In the genomic region with DNA sequence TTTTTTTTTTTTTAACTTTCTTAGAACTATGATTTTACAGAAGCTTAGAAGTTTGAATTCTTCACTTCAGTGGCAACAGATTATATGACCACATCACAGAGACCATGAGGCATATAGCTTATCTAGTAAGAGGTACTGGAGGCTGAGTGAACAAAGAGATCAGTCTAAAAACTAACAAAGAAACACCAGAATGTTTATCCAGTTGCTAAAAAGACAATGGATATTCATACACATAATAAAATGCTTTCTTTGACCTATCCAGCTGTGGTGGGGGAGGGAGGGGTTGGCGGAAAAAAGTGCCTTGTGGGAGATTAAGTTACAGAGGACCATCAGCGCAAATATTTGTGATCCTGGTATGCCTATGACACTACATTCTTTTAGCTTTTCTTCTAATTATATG, we compare ENCODE assay signal across 17 cellular contexts. TPM values are rescaled to one million over a fixed set of nuclear protein-coding genes. Genes with fewer than 3 reads are reported as not detected.
"Had no signal": no experiment of that assay in that cellular context is flagged by ENCODE, and none has a peak within 500 bp of the region (broad histone marks: within the 10 kb centered on the region; RNA-seq: fewer than 3 reads in every experiment).

No MANE protein-coding gene starts in this region.

- H3K9me3 ChIP-seq: heart right ventricle, suprapubic skin, tibial artery, upper lobe of left lung, uterus had no signal

- ATAC-seq: esophagus mucosa, heart right ventricle, left lobe of liver, natural killer cell, right cardiac atrium had no signal

- H3K4me1 ChIP-seq: heart right ventricle, suprapubic skin, tibial artery, upper lobe of left lung, uterus had no signal

- H3K4me3 ChIP-seq: coronary artery, heart right ventricle, suprapubic skin, tibial artery, upper lobe of left lung, uterus had no signal

- H3K36me3 ChIP-seq: heart right ventricle, suprapubic skin, tibial artery, upper lobe of left lung, uterus had no signal

- H3K27me3 ChIP-seq: heart right ventricle, suprapubic skin, tibial artery, upper lobe of left lung, uterus had no signal

- DNase-seq: effector memory CD4-positive, alpha-beta T cell; heart right ventricle; islet precursor cell; natural killer cell; right cardiac atrium; small intestine; stimulated activated CD4-positive, alpha-beta T cell treated with anti-CD3 and anti-CD28 coated beads, Interleukin-2, amount 100 ng/mL, for 48 hours; stimulated activated naive CD4-positive, alpha-beta T cell treated with Interleukin-2 at 50 U/mL for 16 hours; tibial artery; upper lobe of left lung; uterus had no signal

- H3K27ac ChIP-seq: coronary artery, heart right ventricle, suprapubic skin, tibial artery, upper lobe of left lung, uterus had no signal

RNA-seq across cellular contexts. Expression of a gene that starts 34.7 kb away (rescaled TPM):
- total RNA-seq: dermis microvascular lymphatic vessel endothelial cell, myocyte, natural killer cell had no signal
